In the genomic region with DNA sequence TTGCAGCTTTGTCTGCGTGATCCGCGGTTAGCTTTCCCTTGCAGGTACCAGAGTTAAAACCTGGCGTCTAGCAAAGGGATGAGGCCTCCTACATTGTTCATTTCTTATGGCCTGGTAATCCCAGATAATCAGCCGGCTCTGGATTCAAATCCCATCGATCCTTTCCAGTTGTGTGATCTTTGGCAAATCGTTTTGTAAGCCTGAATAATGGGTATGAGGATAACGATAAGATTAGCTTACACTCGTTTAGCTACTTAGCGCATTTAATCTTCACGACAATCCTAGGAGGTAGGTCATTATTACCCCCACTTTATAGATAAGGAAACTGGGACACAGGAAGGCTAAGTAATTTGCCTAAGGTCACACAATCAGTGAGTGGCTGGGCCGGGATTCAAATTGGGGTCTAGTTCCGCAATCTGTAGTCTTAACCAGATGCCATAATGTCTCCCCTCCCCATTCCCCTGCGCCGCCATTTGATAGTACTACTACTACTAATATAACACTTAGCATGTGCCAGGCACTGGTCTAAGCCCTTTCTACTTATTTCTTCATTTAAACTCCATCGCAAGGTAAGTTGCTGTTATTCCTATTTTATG, we compare ENCODE assay signal across 9 cellular contexts. TPM values are rescaled to one million over a fixed set of nuclear protein-coding genes. Genes with fewer than 3 reads are reported as not detected.
A peak's percentile ranks its signal among the peaks of the same experiment; 100 is the strongest.
DNase-seq lines count a peak whose midpoint lies in the region; ATAC-seq, FAIRE-seq and TF ChIP-seq lines count a peak whose summit lies in the region.
"Had no signal": no experiment of that assay in that cellular context is flagged by ENCODE, and none has a peak within 500 bp of the region (broad histone marks: within the 10 kb centered on the region; RNA-seq: fewer than 3 reads in every experiment).

No MANE protein-coding gene starts in this region.

- no peaks in the 10 kb centered on the region for H3K27me3 ChIP-seq in CD8-positive, alpha-beta T cell (ENCODE audit: insufficient read depth, low read length)
- no peaks in the 10 kb centered on the region for H3K27me3 ChIP-seq in bronchial epithelial cell (ENCODE audit: control insufficient read depth, insufficient read depth, low read length)
- no peaks in the 10 kb centered on the region for H3K27me3 ChIP-seq in tibial artery
- H3K27me3 ChIP-seq in left lung: no peaks in the 10 kb centered on the region

- FAIRE-seq in bronchial epithelial cell (lab: Jason Lieb, UNC): no peak

- no peak for TF ChIP-seq CTCF in CD8-positive, alpha-beta T cell (IDR thresholded peaks at IDR 0.05)
- no peak for TF ChIP-seq CTCF in bronchial epithelial cell (IDR thresholded peaks at IDR 0.05; ENCODE audit: insufficient read depth, low read length, severe bottlenecking)
- no peak for TF ChIP-seq CTCF in tibial artery (IDR thresholded peaks at IDR 0.05)
- TF ChIP-seq CTCF in left lung (IDR thresholded peaks at IDR 0.05): no peak

- CTCF ChIA-PET in CD8-positive, alpha-beta T cell (lab: Charles Lee): interaction anchor here (1.2 to 5.9 kb wide), 5 partner anchors 10 to 331 kb away, joined by 3 to 41 read pairs (median 6); no protein-coding TSS in a partner anchor

- H3K36me3 ChIP-seq in CD8-positive, alpha-beta T cell (ENCODE audit: insufficient read depth, low read length): no peaks in the 10 kb centered on the region
- H3K36me3 ChIP-seq in bronchial epithelial cell (ENCODE audit: control insufficient read depth, insufficient read depth, low read length): peaks cover 2% of the 10 kb centered on the region
- peaks cover 0 to 3% (median 2%) of the 10 kb centered on the region in 3 donors for H3K36me3 ChIP-seq in tibial artery
- peaks cover 0 to 4% of the 10 kb centered on the region in 2 donors for H3K36me3 ChIP-seq in left lung

- intact Hi-C loops in CD8-positive, alpha-beta T cell (cut with DNase I, micrococcal nuclease): loop anchor here (2.0 to 10.0 kb wide), 11 partner anchors 45 to 835 kb away; partner anchors contain the start of genes ZNF41 (in 2 of the 2), ZNF81 (in 2 of the 2), ARAF (in 1 of the 2) and ELK1 (in 1 of the 2)
- intact Hi-C loops in tibial artery (cut with DNase I; ENCODE audit: low total_unique reads): loop anchor here (2.0 to 10.0 kb wide), 3 partner anchors 190 to 453 kb away; no protein-coding TSS in a partner anchor
- intact Hi-C loops in left lung (cut with DNase I): loop anchor here in 1 of 2 donors (5.0 to 10.0 kb wide), 2 partner anchors 190 to 333 kb away; no protein-coding TSS in a partner anchor

- peaks cover 14% of the 10 kb centered on the region for H3K36me3 Mint-ChIP-seq in CD8-positive, alpha-beta T cell
- peaks cover 0 to 5% (median 0%) of the 10 kb centered on the region in 3 donors for H3K36me3 Mint-ChIP-seq in naive thymus-derived CD8-positive, alpha-beta T cell

- peak overlapping the region; percentile 92 for H3K27ac Mint-ChIP-seq in CD8-positive, alpha-beta T cell
- peak overlapping the region in 6 of 10 donors; percentile 79 to 97 (median 94) for H3K27ac Mint-ChIP-seq in naive thymus-derived CD8-positive, alpha-beta T cell

- H3K27me3 Mint-ChIP-seq in CD8-positive, alpha-beta T cell (ENCODE audit: low read depth): no peaks in the 10 kb centered on the region
- H3K27me3 Mint-ChIP-seq in naive thymus-derived CD8-positive, alpha-beta T cell: no peaks in the 10 kb centered on the region

- no peak overlapping the region for H3K27ac ChIP-seq in CD8-positive, alpha-beta T cell (ENCODE audit: low read depth, low read length)
- H3K27ac ChIP-seq in tibial artery (no peak overlapping the region), left lung (no peak overlapping the region)

- H3K4me1 ChIP-seq in CD8-positive, alpha-beta T cell (ENCODE audit: insufficient read depth, low read length): peaks cover 33% of the 10 kb centered on the region
- H3K4me1 ChIP-seq in tibial artery: peaks cover 0 to 42% (median 23%) of the 10 kb centered on the region in 4 donors
- peaks cover 20 to 41% of the 10 kb centered on the region in 2 donors for H3K4me1 ChIP-seq in left lung

- no peaks in the 10 kb centered on the region for H3K9me3 Mint-ChIP-seq in CD8-positive, alpha-beta T cell
- H3K9me3 Mint-ChIP-seq in naive thymus-derived CD8-positive, alpha-beta T cell: no peaks in the 10 kb centered on the region

- H3K4me3 ChIP-seq in CD8-positive, alpha-beta T cell (ENCODE audit: low read depth, low read length): peak overlapping the region; percentile 51
- H3K4me3 ChIP-seq in bronchial epithelial cell (ENCODE audit: low read depth, low read length): peak overlapping the region; percentile 55
- H3K4me3 ChIP-seq in tibial artery: no peak overlapping the region
- H3K4me3 ChIP-seq in left lung: peak overlapping the region in 1 of 2 donors; percentile 56

- DNase-seq in CD8-positive, alpha-beta T cell: no peak
- DNase-seq in Kasumi-1 (lab: John Stamatoyannopoulos, UW) (peak; percentile 13 to 18), bronchial epithelial cell (ENCODE audit: low read depth) (no peak), tibial artery (no peak), left lung (no peak), superior temporal gyrus (ENCODE audit: extremely low spot score) (no peak), NCI-H774 (lab: John Stamatoyannopoulos, UW) (no peak)
- no peak for DNase-seq in naive thymus-derived CD8-positive, alpha-beta T cell
- DNase-seq: hypothalamus had no signal

- no peaks in the 10 kb centered on the region for H3K9me3 ChIP-seq in CD8-positive, alpha-beta T cell (ENCODE audit: low read length)
- H3K9me3 ChIP-seq in tibial artery: no peaks in the 10 kb centered on the region
- no peaks in the 10 kb centered on the region for H3K9me3 ChIP-seq in left lung

- H3K4me1 Mint-ChIP-seq in CD8-positive, alpha-beta T cell (ENCODE audit: low read depth): peaks cover 44% of the 10 kb centered on the region
- H3K4me1 Mint-ChIP-seq in naive thymus-derived CD8-positive, alpha-beta T cell: peaks cover 23 to 56% (median 39%) of the 10 kb centered on the region in 4 donors

- POLR2A ChIA-PET in CD8-positive, alpha-beta T cell (lab: Charles Lee): interaction anchor here (1.1 to 2.1 kb wide), 5 partner anchors 24 to 458 kb away, joined by 3 to 15 read pairs (median 6); partner anchors contain the start of genes ELK1 and USP11
- POLR2A ChIA-PET in naive thymus-derived CD8-positive, alpha-beta T cell (lab: Charles Lee): interaction anchor here (1.1 to 2.1 kb wide), 4 partner anchors 26 to 332 kb away, joined by 4 to 21 read pairs (median 12); partner anchors contain the start of genes NDUFB11 and RBM10

- peak overlapping the region; percentile 85 for H3K4me3 Mint-ChIP-seq in CD8-positive, alpha-beta T cell
- H3K4me3 Mint-ChIP-seq in naive thymus-derived CD8-positive, alpha-beta T cell: peak overlapping the region; percentile 88 to 95 (median 92)

- ATAC-seq in CD8-positive, alpha-beta T cell: no peak
- no peak for ATAC-seq in naive thymus-derived CD8-positive, alpha-beta T cell
- no peak for ATAC-seq in left lung

RNA-seq across cellular contexts. Expression of gene UBA1, which starts 1.7 kb away (rescaled TPM):
- total RNA-seq in CD8-positive, alpha-beta T cell: 10 to 100 TPM; 63.8 to 64.7 TPM
- total RNA-seq in bronchial epithelial cell (87.4 and 137 TPM in 2 replicates), left lung (100 to 1,000 TPM; 202 to 248 TPM)
- total RNA-seq in naive thymus-derived CD8-positive, alpha-beta T cell: 100 to 1,000 TPM; 122 to 125 TPM
- polyA plus RNA-seq in naive thymus-derived CD8-positive, alpha-beta T cell: 100 to 1,000 TPM; 156 to 176 (median 163) TPM

RNA-seq across cellular contexts. Expression of gene CDK16, which starts 26.6 kb away (rescaled TPM):
- 100 to 1,000 TPM; 157 to 161 TPM for total RNA-seq in CD8-positive, alpha-beta T cell
- total RNA-seq in bronchial epithelial cell: 54.8 and 100 TPM in 2 replicates
- 10 to 100 TPM; 48.2 to 49.0 TPM for total RNA-seq in naive thymus-derived CD8-positive, alpha-beta T cell
- 10 to 100 TPM in 1 of 3 donors, 1 to 10 TPM in 2; 3.1 to 13.6 (median 6.1) TPM for polyA plus RNA-seq in naive thymus-derived CD8-positive, alpha-beta T cell
- total RNA-seq in left lung: 10 to 100 TPM; 81.1 to 95.8 TPM

RNA-seq across cellular contexts. Expression of gene USP11, which starts 40.9 kb away (rescaled TPM):
- 100 to 1,000 TPM; 147 to 161 TPM for total RNA-seq in CD8-positive, alpha-beta T cell
- total RNA-seq in bronchial epithelial cell (6.1 and 7.3 TPM in 2 replicates), left lung (10 to 100 TPM; 36.2 to 49.8 TPM)
- 100 to 1,000 TPM; 191 to 195 TPM for total RNA-seq in naive thymus-derived CD8-positive, alpha-beta T cell
- polyA plus RNA-seq in naive thymus-derived CD8-positive, alpha-beta T cell: 100 to 1,000 TPM; 130 to 171 (median 137) TPM

RNA-seq across cellular contexts. Expression of gene RBM10, which starts 46.9 kb away (rescaled TPM):
- 10 to 100 TPM; 31.9 to 32.0 TPM for total RNA-seq in CD8-positive, alpha-beta T cell
- 29.0 and 35.2 TPM in 2 replicates for total RNA-seq in bronchial epithelial cell
- 10 to 100 TPM; 52.3 to 55.0 TPM for total RNA-seq in naive thymus-derived CD8-positive, alpha-beta T cell
- 10 to 100 TPM; 17.6 to 39.2 (median 27.9) TPM for polyA plus RNA-seq in naive thymus-derived CD8-positive, alpha-beta T cell
- 10 to 100 TPM; 31.6 to 32.2 TPM for total RNA-seq in left lung

RNA-seq across cellular contexts. Expression of gene NDUFB11, which starts 47.4 kb away (rescaled TPM):
- total RNA-seq in CD8-positive, alpha-beta T cell: 10 to 100 TPM; 50.5 to 51.4 TPM
- total RNA-seq in bronchial epithelial cell: 32.1 and 48.4 TPM in 2 replicates
- 10 to 100 TPM; 50.6 to 50.8 TPM for total RNA-seq in naive thymus-derived CD8-positive, alpha-beta T cell
- polyA plus RNA-seq in naive thymus-derived CD8-positive, alpha-beta T cell: 100 to 1,000 TPM; 171 to 185 (median 175) TPM
- total RNA-seq in left lung: 10 to 100 TPM; 58.5 to 80.4 TPM

Comparison
In these comparisons a context has a peak if more than half of its experiments do, and no peak if none do; other contexts are left out.
1. DNase-seq: peak in Kasumi-1 (2 of 2); none in CD8-positive, alpha-beta T cell (0 of 7), bronchial epithelial cell (single experiment), naive thymus-derived CD8-positive, alpha-beta T cell (0 of 10), tibial artery (0 of 2), left lung (0 of 2), superior temporal gyrus (single experiment) and NCI-H774 (single experiment).
2. H3K4me3 ChIP-seq: peak in CD8-positive, alpha-beta T cell (single experiment) and bronchial epithelial cell (single experiment); none in tibial artery (0 of 2).